28 cellular contexts compared by ENCODE assay signal in the genomic region with DNA sequence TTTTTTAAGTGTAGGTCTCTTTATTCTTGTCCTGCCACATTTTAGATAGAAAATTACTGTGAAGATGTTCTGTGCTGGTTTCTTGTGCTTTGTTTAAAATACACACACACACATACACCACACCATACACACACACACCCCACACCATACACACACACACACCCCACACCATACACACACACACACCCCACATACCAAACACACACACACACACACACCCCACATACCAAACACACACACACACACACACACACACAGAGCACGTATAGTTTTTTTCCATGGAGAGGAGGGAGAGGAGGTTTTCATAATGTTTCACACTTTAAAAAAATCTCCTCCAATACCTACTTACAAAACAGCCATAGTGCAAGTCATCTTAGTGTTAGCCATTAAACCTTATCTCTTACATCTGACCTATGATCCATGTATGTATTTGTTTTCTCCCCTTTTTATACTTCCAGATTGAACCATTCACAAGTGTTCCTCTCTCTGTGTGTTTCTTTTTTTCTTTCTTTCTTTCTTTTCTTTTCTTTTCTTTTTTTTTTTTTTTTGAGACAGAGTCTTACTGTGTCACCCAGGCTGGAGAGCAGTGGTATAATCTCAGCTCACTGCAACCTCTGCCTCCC.
"Had no signal": no experiment of that assay in that cellular context is flagged by ENCODE, and none has a peak within 500 bp of the region (broad histone marks: within the 10 kb centered on the region; RNA-seq: fewer than 3 reads in every experiment).

No MANE protein-coding gene starts in this region.

- H3K4me1 ChIP-seq: adrenal gland, ascending aorta, left ventricle myocardium inferior, psoas muscle, right atrium auricular region, tibial nerve, uterus had no signal

- H3K27ac ChIP-seq: adrenal gland, ascending aorta, left ventricle myocardium inferior, neural progenitor cell, psoas muscle, right atrium auricular region, tibial nerve, uterus had no signal

- H3K9ac ChIP-seq: neural progenitor cell had no signal

- H3K4me3 ChIP-seq: adrenal gland, ascending aorta, dorsolateral prefrontal cortex, left ventricle myocardium inferior, neural progenitor cell, psoas muscle, right atrium auricular region, tibial nerve, uterus had no signal

- H3K4me2 ChIP-seq: neural progenitor cell had no signal

- H3K4me3 Mint-ChIP-seq: activated naive CD8-positive, alpha-beta T cell; effector memory CD8-positive, alpha-beta T cell; neural progenitor cell; stimulated activated naive CD8-positive, alpha-beta T cell treated with anti-CD3 and anti-CD28 coated beads, Interleukin-15, amount 100 ng/mL, for 72 hours; WTC11 had no signal

- H3K27ac Mint-ChIP-seq: activated naive CD8-positive, alpha-beta T cell; activated T-helper 2 cell treated with anti-CD3 and anti-CD28 coated beads, Interferon-gamma antibody, Interleukin-2, Interleukin-4, amounts not matched to agents 10 μg/mL and 5 μg/mL and 100 μg/mL, durations not matched to agents 14 hours and 24 hours and 36 hours; effector memory CD8-positive, alpha-beta T cell; stimulated activated naive CD8-positive, alpha-beta T cell treated with anti-CD3 and anti-CD28 coated beads, Interleukin-15, amount 100 ng/mL, for 72 hours; WTC11 had no signal

- ATAC-seq: effector memory CD8-positive, alpha-beta T cell; esophagus mucosa; psoas muscle; stimulated activated naive CD8-positive, alpha-beta T cell treated with anti-CD3 and anti-CD28 coated beads, Interleukin-15, amount 100 ng/mL, for 72 hours; WTC11 had no signal

- H3K27me3 ChIP-seq: adrenal gland, ascending aorta, dorsolateral prefrontal cortex, neural progenitor cell, right atrium auricular region, tibial nerve, uterus had no signal

- H3K9me3 Mint-ChIP-seq: activated T-helper 2 cell treated with anti-CD3 and anti-CD28 coated beads, Interferon-gamma antibody, Interleukin-2, Interleukin-4, amounts not matched to agents 10 μg/mL and 5 μg/mL and 100 μg/mL, durations not matched to agents 14 hours and 24 hours and 36 hours; effector memory CD8-positive, alpha-beta T cell; neural progenitor cell; stimulated activated naive CD8-positive, alpha-beta T cell treated with anti-CD3 and anti-CD28 coated beads, Interleukin-15, amount 100 ng/mL, for 72 hours; WTC11 had no signal

- H3K36me3 Mint-ChIP-seq: activated naive CD8-positive, alpha-beta T cell; neural progenitor cell; WTC11 had no signal

- H3K9me3 ChIP-seq: adrenal gland, ascending aorta, left ventricle myocardium inferior, psoas muscle, right atrium auricular region, tibial nerve, uterus had no signal

- H3K36me3 ChIP-seq: adrenal gland, ascending aorta, left ventricle myocardium inferior, neural progenitor cell, right atrium auricular region, tibial nerve, uterus had no signal

- FAIRE-seq: colon, endothelial cell of umbilical vein, frontal cortex had no signal

- H3K4me1 Mint-ChIP-seq: stimulated activated naive CD8-positive, alpha-beta T cell treated with anti-CD3 and anti-CD28 coated beads, Interleukin-15, amount 100 ng/mL, for 72 hours had no signal

- DNase-seq: activated naive CD4-positive, alpha-beta T cell; activated T-cell treated with anti-CD3 and anti-CD28 coated beads, Interleukin-2, amount 50 U/mL, for 1 hour; adrenal gland; central memory CD4-positive, alpha-beta T cell; dorsolateral prefrontal cortex; effector memory CD8-positive, alpha-beta T cell; glutamatergic neuron; hippocampal formation; kidney glomerular epithelial cell; left ventricle myocardium inferior; mammary epithelial cell; psoas muscle; stimulated activated CD4-positive, alpha-beta T cell treated with anti-CD3 and anti-CD28 coated beads, Interleukin-12 subunit alpha, Interleukin-12 subunit beta, amount 100 ng/mL, for 4 hours; stimulated activated naive CD8-positive, alpha-beta T cell treated with anti-CD3 and anti-CD28 coated beads, Interleukin-15, amount 100 ng/mL, for 72 hours; T-helper 1 cell; T-helper 9 cell; uterus had no signal

- H2AFZ ChIP-seq: neural progenitor cell had no signal
